4 cellular contexts compared by ENCODE assay signal in the genomic region with DNA sequence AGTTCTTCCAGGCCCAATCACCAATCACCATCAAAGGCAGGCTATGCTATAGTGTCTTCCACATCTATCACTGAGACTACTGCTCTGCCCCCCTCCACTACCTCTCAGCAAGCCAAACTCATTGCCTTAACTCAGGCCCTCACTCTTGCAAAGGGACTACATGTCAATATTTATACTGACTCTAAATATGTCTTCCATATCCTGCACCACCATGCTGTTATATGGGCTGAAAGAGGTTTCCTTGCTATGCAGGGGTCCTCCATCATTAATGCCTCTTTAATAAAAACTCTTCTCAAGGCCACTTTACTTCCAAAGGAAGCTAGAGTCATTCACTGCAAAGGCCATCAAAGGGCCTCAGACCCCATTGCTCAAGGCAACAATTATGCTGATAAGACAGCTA. TPM values are rescaled to one million over a fixed set of nuclear protein-coding genes. Genes with fewer than 3 reads are reported as not detected.
"Had no signal": no experiment of that assay in that cellular context is flagged by ENCODE, and none has a peak within 500 bp of the region (broad histone marks: within the 10 kb centered on the region; RNA-seq: fewer than 3 reads in every experiment).

No MANE protein-coding gene starts in this region.

RNA-seq across cellular contexts. Expression of gene GJB1, which starts 45.6 kb away (rescaled TPM):
- total RNA-seq: LHCN-M2, M059J, MCF 10A, NCI-H460 had no signal
